Comparison of ENCODE assay signal across 8 cellular contexts in the genomic region with DNA sequence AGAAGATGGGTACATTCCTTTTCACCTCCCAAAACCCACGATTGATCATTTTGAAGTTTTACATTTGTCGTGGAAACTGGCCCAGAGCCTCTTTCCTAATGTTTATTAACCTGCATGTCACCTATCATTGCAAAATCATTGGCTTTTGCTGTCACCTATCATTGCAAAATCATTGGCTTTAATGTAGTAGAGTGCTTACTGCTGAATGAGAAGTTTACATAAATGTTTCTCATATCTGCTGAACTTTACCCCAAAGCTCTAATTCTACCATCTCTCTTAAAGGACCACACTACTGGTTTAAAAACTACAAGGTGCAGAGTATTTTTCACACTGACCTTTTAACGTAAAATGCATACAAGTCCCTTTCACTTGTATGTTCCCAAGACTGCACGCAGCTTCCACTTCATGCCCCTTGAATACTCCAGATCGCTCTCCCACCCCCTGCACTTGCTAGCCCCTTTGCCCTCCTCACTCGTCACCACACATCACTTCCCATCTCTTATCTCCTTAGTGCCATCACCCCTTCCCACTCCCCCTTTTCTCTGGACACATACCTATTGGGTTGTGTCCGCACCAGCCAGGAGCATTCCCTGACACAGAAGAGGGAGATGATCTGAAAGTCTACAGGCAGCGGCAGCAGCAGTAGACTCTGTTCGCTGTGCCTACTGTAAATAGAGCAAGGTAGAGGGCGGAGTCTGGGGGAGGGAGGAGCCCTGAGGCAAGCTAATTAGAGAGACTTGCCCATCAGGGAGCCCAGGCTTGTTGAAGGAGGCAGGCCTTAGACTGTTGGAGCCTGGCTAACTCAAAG. TPM values are rescaled to one million over a fixed set of nuclear protein-coding genes. Genes with fewer than 3 reads are reported as not detected.
DNase-seq lines count a peak whose midpoint lies in the region; ATAC-seq and TF ChIP-seq lines count a peak whose summit lies in the region.

No MANE protein-coding gene starts in this region.

- RAD21 ChIA-PET in HCT116 (lab: Charles Lee; ENCODE audit: low non-redundant PET in 1 of 2, low total read pairs in 2 of 2, uncharacterized antibody in 2 of 2, unreplicated experiment in 2 of 2) = no interaction called here

- no peaks in the 10 kb centered on the region for H3K79me2 ChIP-seq in HCT116 (ENCODE audit: insufficient read depth, low read length)

- H4K20me1 ChIP-seq in HCT116 (ENCODE audit: insufficient read depth) = no peaks in the 10 kb centered on the region

- no peak overlapping the region for H3K27ac ChIP-seq in HCT116 (ENCODE audit: low read depth, low read length)

- H3K4me1 ChIP-seq in HCT116 (ENCODE audit: control insufficient read depth in 1 of 2, insufficient read depth in 2 of 2, low read length in 2 of 2) = 0 out of 4 replicates have a peak, but pooled peaks cover 0 to 3% of the 10 kb centered on the region in 2 experiments

- peaks cover 2% of the 10 kb centered on the region for H3K27me3 Mint-ChIP-seq in activated CD8-positive, alpha-beta memory T cell treated with anti-CD3 and anti-CD28 coated beads, Interleukin-2, amount 10 ng/mL, durations not matched to agents 7 days and 5 days

- intact Hi-C loops in HCT116 (cut with micrococcal nuclease) (loop anchor here (2.0 kb wide), 1 partner anchor 19 kb away; no protein-coding TSS in a partner anchor), left colon (cut with DNase I, micrococcal nuclease) (no loop called here)

- H3K27ac Mint-ChIP-seq in activated CD8-positive, alpha-beta memory T cell treated with anti-CD3 and anti-CD28 coated beads, Interleukin-2, amount 10 ng/mL, durations not matched to agents 7 days and 5 days = no peak overlapping the region

- peaks cover 4% of the 10 kb centered on the region for H3K4me1 Mint-ChIP-seq in activated CD8-positive, alpha-beta memory T cell treated with anti-CD3 and anti-CD28 coated beads, Interleukin-2, amount 10 ng/mL, durations not matched to agents 7 days and 5 days

- H3K9me3 Mint-ChIP-seq in activated CD8-positive, alpha-beta memory T cell treated with anti-CD3 and anti-CD28 coated beads, Interleukin-2, amount 10 ng/mL, durations not matched to agents 7 days and 5 days (ENCODE audit: low read depth) = no peaks in the 10 kb centered on the region

- H3K27me3 ChIP-seq in HCT116 (ENCODE audit: insufficient read depth, low read length) = 0 out of 2 replicates have a peak, but pooled peaks cover 5% of the 10 kb centered on the region

- H3K4me3 Mint-ChIP-seq in activated CD8-positive, alpha-beta memory T cell treated with anti-CD3 and anti-CD28 coated beads, Interleukin-2, amount 10 ng/mL, durations not matched to agents 7 days and 5 days = no peak overlapping the region

- no TSS peak for BruUV-seq in HCT116 (replicated peaks; lab: Mats Ljungman, UMichigan)

- ATAC-seq in HCT116 (peak; percentile 80), left colon (peak; percentile 100)
- ATAC-seq in activated CD8-positive, alpha-beta memory T cell treated with anti-CD3 and anti-CD28 coated beads, Interleukin-2, amount 10 ng/mL, durations not matched to agents 7 days and 5 days = no peak

- H2AFZ ChIP-seq in HCT116 (ENCODE audit: low read depth, low read length, poor library complexity, severe bottlenecking) = no peak overlapping the region

- H3K9ac ChIP-seq in HCT116 (ENCODE audit: low read length) = no peak overlapping the region

- no peak overlapping the region for H3K4me2 ChIP-seq in HCT116 (ENCODE audit: low read length)

- peaks cover 2% of the 10 kb centered on the region for H3K36me3 Mint-ChIP-seq in activated CD8-positive, alpha-beta memory T cell treated with anti-CD3 and anti-CD28 coated beads, Interleukin-2, amount 10 ng/mL, durations not matched to agents 7 days and 5 days

- POLR2A ChIA-PET in HCT116 (lab: Charles Lee) = no interaction called here

- no peak for TF ChIP-seq CTCF in HCT116 (IDR thresholded peaks at IDR 0.05 in 2 of 3, conservative IDR thresholded peaks at IDR 0.05 in 1 of 3; ENCODE audit: borderline replicate concordance in 1 of 3, insufficient read depth in 1 of 3, low read depth in 2 of 3, low read length in 2 of 3)

- H3K36me3 ChIP-seq in HCT116 (ENCODE audit: control insufficient read depth in 1 of 2, insufficient read depth in 2 of 2, low read length in 2 of 2) = no peaks in the 10 kb centered on the region

- DNase-seq in HCT116 (ENCODE audit: low read depth, low spot score) = no peak
- DNase-seq in NCI-H1436 treated with DMSO at 0.1 percent for 48 hours (lab: John Stamatoyannopoulos, UW) = peak; percentile 22
- DNase-seq in left colon = peak; percentile 78 to 85
- DNase-seq in globus pallidus (ENCODE audit: low spot score) = no peak
- no peak for DNase-seq in occipital lobe (lab: John Stamatoyannopoulos, UW)
- DNase-seq in activated CD8-positive, alpha-beta memory T cell treated with anti-CD3 and anti-CD28 coated beads, Interleukin-2, amount 10 ng/mL, durations not matched to agents 7 days and 5 days = no peak
- no peak for DNase-seq in activated gamma-delta T cell (lab: John Stamatoyannopoulos, UW)

- H3K4me3 ChIP-seq in HCT116 (replicated peaks in 1 of 2; ENCODE audit: low read depth in 1 of 2, low read length in 2 of 2) = no peak overlapping the region

- peak; percentile 18 for TF ChIP-seq POLR2A in GM18526 (IDR thresholded peaks at IDR 0.05; ENCODE audit: extremely low read depth, insufficient read length)
- TF ChIP-seq POLR2A in HCT116 (IDR thresholded peaks at IDR 0.05; ENCODE audit: borderline replicate concordance, extremely low read depth, insufficient read depth, insufficient read length) = no peak

- CTCF ChIA-PET in HCT116 (lab: Charles Lee) = no interaction called here
- CTCF ChIA-PET in activated CD8-positive, alpha-beta memory T cell treated with anti-CD3 and anti-CD28 coated beads, Interleukin-2, amount 10 ng/mL, durations not matched to agents 7 days and 5 days (lab: Charles Lee) = no interaction called here

- H3K9me3 ChIP-seq in HCT116 (ENCODE audit: control insufficient read depth in 1 of 2, insufficient read depth in 1 of 2, low read depth in 1 of 2, low read length in 2 of 2) = no peaks in the 10 kb centered on the region

- no peaks in the 10 kb centered on the region for H3K9me2 ChIP-seq in HCT116 (ENCODE audit: insufficient read depth)

- no peak for TF ChIP-seq RAD21 in HCT116 (IDR thresholded peaks at IDR 0.05; ENCODE audit: low read depth)

TF ChIP-seq in HCT116, 20 proteins besides CTCF, POLR2A, EP300 and RAD21:
- no peak for TF ChIP-seq SRF (IDR thresholded peaks at IDR 0.05; ENCODE audit: low read depth)
- no peak for TF ChIP-seq CBX3 (IDR thresholded peaks at IDR 0.05; ENCODE audit: low read depth)
- no peak for TF ChIP-seq FOSL1 (IDR thresholded peaks at IDR 0.05; ENCODE audit: low read depth)
- TF ChIP-seq, protein P1, sequence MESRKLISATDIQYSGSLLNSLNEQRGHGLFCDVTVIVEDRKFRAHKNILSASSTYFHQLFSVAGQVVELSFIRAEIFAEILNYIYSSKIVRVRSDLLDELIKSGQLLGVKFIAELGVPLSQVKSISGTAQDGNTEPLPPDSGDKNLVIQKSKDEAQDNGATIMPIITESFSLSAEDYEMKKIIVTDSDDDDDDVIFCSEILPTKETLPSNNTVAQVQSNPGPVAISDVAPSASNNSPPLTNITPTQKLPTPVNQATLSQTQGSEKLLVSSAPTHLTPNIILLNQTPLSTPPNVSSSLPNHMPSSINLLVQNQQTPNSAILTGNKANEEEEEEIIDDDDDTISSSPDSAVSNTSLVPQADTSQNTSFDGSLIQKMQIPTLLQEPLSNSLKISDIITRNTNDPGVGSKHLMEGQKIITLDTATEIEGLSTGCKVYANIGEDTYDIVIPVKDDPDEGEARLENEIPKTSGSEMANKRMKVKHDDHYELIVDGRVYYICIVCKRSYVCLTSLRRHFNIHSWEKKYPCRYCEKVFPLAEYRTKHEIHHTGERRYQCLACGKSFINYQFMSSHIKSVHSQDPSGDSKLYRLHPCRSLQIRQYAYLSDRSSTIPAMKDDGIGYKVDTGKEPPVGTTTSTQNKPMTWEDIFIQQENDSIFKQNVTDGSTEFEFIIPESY (IDR thresholded peaks at IDR 0.05; ENCODE audit: extremely low read depth, insufficient replicate concordance, low read length) = no peak
- TF ChIP-seq ELF1 (IDR thresholded peaks at IDR 0.05; ENCODE audit: borderline replicate concordance, low read depth) = no peak
- no peak for TF ChIP-seq CEBPB (IDR thresholded peaks at IDR 0.05; ENCODE audit: low read depth)
- TF ChIP-seq, protein P2, sequence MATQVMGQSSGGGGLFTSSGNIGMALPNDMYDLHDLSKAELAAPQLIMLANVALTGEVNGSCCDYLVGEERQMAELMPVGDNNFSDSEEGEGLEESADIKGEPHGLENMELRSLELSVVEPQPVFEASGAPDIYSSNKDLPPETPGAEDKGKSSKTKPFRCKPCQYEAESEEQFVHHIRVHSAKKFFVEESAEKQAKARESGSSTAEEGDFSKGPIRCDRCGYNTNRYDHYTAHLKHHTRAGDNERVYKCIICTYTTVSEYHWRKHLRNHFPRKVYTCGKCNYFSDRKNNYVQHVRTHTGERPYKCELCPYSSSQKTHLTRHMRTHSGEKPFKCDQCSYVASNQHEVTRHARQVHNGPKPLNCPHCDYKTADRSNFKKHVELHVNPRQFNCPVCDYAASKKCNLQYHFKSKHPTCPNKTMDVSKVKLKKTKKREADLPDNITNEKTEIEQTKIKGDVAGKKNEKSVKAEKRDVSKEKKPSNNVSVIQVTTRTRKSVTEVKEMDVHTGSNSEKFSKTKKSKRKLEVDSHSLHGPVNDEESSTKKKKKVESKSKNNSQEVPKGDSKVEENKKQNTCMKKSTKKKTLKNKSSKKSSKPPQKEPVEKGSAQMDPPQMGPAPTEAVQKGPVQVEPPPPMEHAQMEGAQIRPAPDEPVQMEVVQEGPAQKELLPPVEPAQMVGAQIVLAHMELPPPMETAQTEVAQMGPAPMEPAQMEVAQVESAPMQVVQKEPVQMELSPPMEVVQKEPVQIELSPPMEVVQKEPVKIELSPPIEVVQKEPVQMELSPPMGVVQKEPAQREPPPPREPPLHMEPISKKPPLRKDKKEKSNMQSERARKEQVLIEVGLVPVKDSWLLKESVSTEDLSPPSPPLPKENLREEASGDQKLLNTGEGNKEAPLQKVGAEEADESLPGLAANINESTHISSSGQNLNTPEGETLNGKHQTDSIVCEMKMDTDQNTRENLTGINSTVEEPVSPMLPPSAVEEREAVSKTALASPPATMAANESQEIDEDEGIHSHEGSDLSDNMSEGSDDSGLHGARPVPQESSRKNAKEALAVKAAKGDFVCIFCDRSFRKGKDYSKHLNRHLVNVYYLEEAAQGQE (IDR thresholded peaks at IDR 0.05; ENCODE audit: low read depth) = no peak
- no peak for TF ChIP-seq SP1 (IDR thresholded peaks at IDR 0.05; ENCODE audit: low read depth)
- TF ChIP-seq, protein P3, sequence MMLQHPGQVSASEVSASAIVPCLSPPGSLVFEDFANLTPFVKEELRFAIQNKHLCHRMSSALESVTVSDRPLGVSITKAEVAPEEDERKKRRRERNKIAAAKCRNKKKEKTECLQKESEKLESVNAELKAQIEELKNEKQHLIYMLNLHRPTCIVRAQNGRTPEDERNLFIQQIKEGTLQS (IDR thresholded peaks at IDR 0.05) = no peak

RNA-seq across cellular contexts. Expression of a gene that starts 30.2 kb away (rescaled TPM):
- total RNA-seq in HCT116 (2021; ENCODE audit: unreplicated experiment) (4.7 TPM), left colon (10 to 100 TPM; 46.4 to 59.0 TPM), occipital lobe (52.4 TPM)
- 3.2 and 3.3 TPM in 2 replicates for polyA plus RNA-seq in HCT116 (2012)
- total RNA-seq in activated CD8-positive, alpha-beta memory T cell treated with anti-CD3 and anti-CD28 coated beads, Interleukin-2, amount 10 ng/mL, durations not matched to agents 7 days and 5 days = 10 to 100 TPM; 26.0 to 40.5 TPM

Comparison
In these comparisons a context has a peak if more than half of its experiments do, and no peak if none do; other contexts are left out.
1. DNase-seq: peak in NCI-H1436 treated with DMSO at 0.1 percent for 48 hours (single experiment) and left colon (2 of 2); none in HCT116 (single experiment), globus pallidus (single experiment), occipital lobe (single experiment), activated CD8-positive, alpha-beta memory T cell treated with anti-CD3 and anti-CD28 coated beads, Interleukin-2, amount 10 ng/mL, durations not matched to agents 7 days and 5 days (single experiment) and activated gamma-delta T cell (single experiment).